8 cellular contexts compared by ENCODE assay signal in the genomic region with DNA sequence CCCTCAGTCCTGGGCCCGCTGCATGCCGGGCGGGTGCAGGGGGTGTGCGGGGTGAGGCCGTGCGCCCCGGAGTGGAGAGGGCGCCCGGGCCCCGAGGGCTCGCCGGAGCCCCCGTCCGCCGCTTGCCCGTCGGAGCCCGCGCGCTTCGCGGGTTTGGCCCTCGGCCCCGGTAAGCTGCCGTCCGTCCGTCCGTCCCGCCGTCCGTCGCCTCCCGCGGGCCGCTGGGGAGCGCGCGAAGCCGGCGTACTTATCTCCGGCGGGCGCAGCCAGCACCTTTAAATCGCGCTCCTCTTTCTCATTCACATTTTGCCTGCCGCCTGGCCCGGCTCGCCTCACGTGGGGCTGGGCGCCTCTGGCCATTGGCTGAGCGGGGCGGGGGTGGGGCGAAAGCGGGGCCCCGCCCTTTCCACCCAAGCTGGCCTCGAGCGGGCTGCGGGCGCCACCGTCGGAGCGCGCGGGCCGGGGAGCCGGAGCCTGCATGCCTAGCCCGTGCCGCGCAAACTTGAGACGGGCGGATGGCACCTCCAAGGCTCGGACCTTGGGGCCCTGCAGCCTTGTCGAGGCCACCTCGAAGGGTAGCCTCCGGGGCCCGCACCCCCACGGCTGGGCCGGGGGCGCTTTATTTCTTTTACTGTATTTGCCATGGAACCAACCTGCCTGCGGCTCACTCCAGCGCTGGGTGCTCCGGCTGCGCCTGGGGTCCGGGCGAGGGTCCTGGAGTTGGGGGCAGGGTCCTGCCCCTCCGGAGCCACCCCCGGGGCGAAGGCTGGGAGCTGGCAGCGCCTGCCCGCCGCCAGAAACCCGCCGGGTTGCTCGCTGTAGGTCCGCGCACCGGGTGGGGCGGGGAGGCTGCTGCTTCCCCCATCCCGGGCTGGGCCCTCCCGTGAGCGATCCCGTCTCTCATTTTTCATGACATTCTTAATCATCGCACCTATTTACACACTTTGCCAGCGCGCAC. TPM values are rescaled to one million over a fixed set of nuclear protein-coding genes. Genes with fewer than 3 reads are reported as not detected.
A peak's percentile ranks its signal among the peaks of the same experiment; 100 is the strongest.
DNase-seq lines count a peak whose midpoint lies in the region; ATAC-seq, FAIRE-seq and TF ChIP-seq lines count a peak whose summit lies in the region.

Gene GBX2 (minus strand): TSS at position 277 of the 958 bp plus-strand sequence. CDS start 415 bp downstream, outside the sequence.

- H3K27ac ChIP-seq in endothelial cell of umbilical vein (ENCODE audit: insufficient read depth, low read depth, low read length) = peak within 1 kb of the TSS; percentile 11

- H3K4me1 Mint-ChIP-seq in nephron progenitor cell = peaks cover 61% of the 10 kb centered on the region

- FAIRE-seq in endothelial cell of umbilical vein (lab: Jason Lieb, UNC) (peak; percentile 76), urothelium cell line (lab: Jason Lieb, UNC) (no peak)

- peak within 1 kb of the TSS; percentile 59 to 73 (median 68) for H3K4me3 ChIP-seq in endothelial cell of umbilical vein (replicated peaks in 1 of 3; ENCODE audit: insufficient read depth in 1 of 3, low read depth in 1 of 3, low read length in 3 of 3)

- no peak for ATAC-seq in GM19397 (IDR thresholded peaks at IDR 0.05; ENCODE audit: unreplicated experiment)

- H3K9me1 ChIP-seq in endothelial cell of umbilical vein (replicated peaks; ENCODE audit: control insufficient read depth, extremely low read depth, insufficient read depth, low read length) = no peaks in the 10 kb centered on the region

- no peaks in the 10 kb centered on the region for H3K36me3 Mint-ChIP-seq in nephron progenitor cell (ENCODE audit: low read depth)

- no peaks in the 10 kb centered on the region for H3K9me3 ChIP-seq in endothelial cell of umbilical vein (replicated peaks; ENCODE audit: control insufficient read depth, insufficient read depth, low read length)

- POLR2A ChIA-PET in endothelial cell of umbilical vein (lab: Charles Lee) = no interaction called here

- TF ChIP-seq CTCF in endothelial cell of umbilical vein (IDR thresholded peaks at IDR 0.05; ENCODE audit: extremely low read depth in 1 of 2, insufficient read depth in 1 of 2, low read depth in 1 of 2, low read length in 2 of 2) = no peak
- TF ChIP-seq CTCF in nephron progenitor cell (IDR thresholded peaks at IDR 0.05) = no peak

- no peaks in the 10 kb centered on the region for H3K9me3 Mint-ChIP-seq in nephron progenitor cell

- peak within 1 kb of the TSS; percentile 42 for H3K4me2 ChIP-seq in endothelial cell of umbilical vein (ENCODE audit: insufficient read depth, low read length)

- intact Hi-C loops in endothelial cell of umbilical vein (cut with micrococcal nuclease) = loop anchor here (2.0 to 5.0 kb wide), 2 partner anchors 308 to 404 kb away; no protein-coding TSS in a partner anchor

- H3K79me2 ChIP-seq in endothelial cell of umbilical vein (ENCODE audit: control insufficient read depth, insufficient read depth, low read length) = no peaks in the 10 kb centered on the region

- H2AFZ ChIP-seq in endothelial cell of umbilical vein (ENCODE audit: low read depth, low read length) = peak within 1 kb of the TSS; percentile 92

- peak; percentile 77 for TF ChIP-seq POLR2A in endothelial cell of umbilical vein (IDR thresholded peaks at IDR 0.05; ENCODE audit: low read depth, low read length)

- no peak within 1 kb of the TSS for H3K27ac Mint-ChIP-seq in nephron progenitor cell

- peak within 1 kb of the TSS; percentile 53 for H3K9ac ChIP-seq in endothelial cell of umbilical vein (replicated peaks; ENCODE audit: extremely low read depth, insufficient read depth, low read length)

- DNase-seq in activated T-cell treated with anti-CD3 and anti-CD28 coated beads, Interleukin-2, amount 50 U/mL, for 48 hours = peak; percentile 45 to 51
- no peak for DNase-seq in activated T-cell treated with anti-CD3 and anti-CD28 coated beads, Interleukin-2, amount 50 U/mL, for 1 hour
- DNase-seq in NCI-H82 treated with DMSO at 0.1 percent for 48 hours (lab: John Stamatoyannopoulos, UW; ENCODE audit: unreplicated experiment) = peak; percentile 52
- DNase-seq in endothelial cell of umbilical vein (ENCODE audit: low read depth, low spot score) = peak; percentile 92
- DNase-seq in nephron progenitor cell = peak; percentile 88
- no peak for DNase-seq in urothelium cell line (ENCODE audit: low spot score)
- DNase-seq in effector CD8-positive, alpha-beta T cell (lab: John Stamatoyannopoulos, UW) = no peak

- BruUV-seq in endothelial cell of umbilical vein (replicated peaks; lab: Mats Ljungman, UMichigan) = no TSS peak

- no peaks in the 10 kb centered on the region for H4K20me1 ChIP-seq in endothelial cell of umbilical vein (replicated peaks; ENCODE audit: control insufficient read depth, extremely low read depth, insufficient read depth, low read length)

- dilution Hi-C loops in endothelial cell of umbilical vein (cut with MboI; ENCODE audit: extremely low pct_ligation_motif_present, low sequenced_read_pairs) = no loop called here

- CTCF ChIA-PET in endothelial cell of umbilical vein (lab: Charles Lee) = interaction anchor here (0.9 to 4.9 kb wide), 4 partner anchors 10 to 402 kb away, joined by 3 to 61 read pairs (median 12); no protein-coding TSS in a partner anchor

- H3K36me3 ChIP-seq in endothelial cell of umbilical vein (ENCODE audit: control insufficient read depth in 2 of 2, extremely low read depth in 1 of 2, insufficient read depth in 2 of 2, low read length in 2 of 2) = no peaks in the 10 kb centered on the region

- peaks cover 25% of the 10 kb centered on the region for H3K4me1 ChIP-seq in endothelial cell of umbilical vein (ENCODE audit: control insufficient read depth, extremely low read depth, insufficient read depth, low read length)

- H3K4me3 Mint-ChIP-seq in nephron progenitor cell = peak within 1 kb of the TSS; percentile 81

- peaks cover 3 to 48% of the 10 kb centered on the region in 2 experiments for H3K27me3 ChIP-seq in endothelial cell of umbilical vein (ENCODE audit: control insufficient read depth in 2 of 2, insufficient read depth in 2 of 2, low read length in 2 of 2)

- peaks cover 63% of the 10 kb centered on the region for H3K27me3 Mint-ChIP-seq in nephron progenitor cell (ENCODE audit: low read depth, poor library complexity)

TF ChIP-seq in endothelial cell of umbilical vein, 7 proteins besides CTCF, POLR2A, EP300 and RAD21:
- peak; percentile 81 for TF ChIP-seq POLR2AphosphoS5 (IDR thresholded peaks at IDR 0.05; ENCODE audit: insufficient read depth, low read depth, low read length)
- no peak for TF ChIP-seq JUN (IDR thresholded peaks at IDR 0.05; ENCODE audit: borderline replicate concordance, insufficient read depth, insufficient read length, low read depth)
- TF ChIP-seq MAX (IDR thresholded peaks at IDR 0.05; ENCODE audit: insufficient read depth, insufficient read length) = peak; percentile 89
TF ChIP-seq in endothelial cell of umbilical vein: peak in this region for 2.

RNA-seq across cellular contexts. Expression of gene GBX2, which starts in this region (rescaled TPM):
- total RNA-seq in endothelial cell of umbilical vein = 3.6 TPM in 2 replicates
- polyA plus RNA-seq in endothelial cell of umbilical vein = 2.4 and 3.0 TPM in 2 replicates
- polyA plus RNA-seq in endothelial cell of umbilical vein (2011; cell fraction: cytosol; rRNA removed) = 3.8 and 4.8 TPM in 2 replicates
- polyA plus RNA-seq in endothelial cell of umbilical vein (2011; cell fraction: nucleus; rRNA removed) = 2.5 and 3.5 TPM in 2 replicates
- polyA plus RNA-seq in endothelial cell of umbilical vein (2012) = 6.0 and 9.7 TPM in 2 replicates
- polyA minus RNA-seq in endothelial cell of umbilical vein = 0.80 and 2.0 TPM in 2 replicates
- 0.82 TPM for polyA minus RNA-seq in endothelial cell of umbilical vein (2011; cell fraction: cytosol; rRNA and poly(A)+ RNA removed)
- 1.6 and 3.2 TPM in 2 replicates for polyA minus RNA-seq in endothelial cell of umbilical vein (2011; cell fraction: nucleus; rRNA and poly(A)+ RNA removed)

Comparison
In these comparisons a context has a peak if more than half of its experiments do, and no peak if none do; other contexts are left out.
1. DNase-seq: peak in activated T-cell treated with anti-CD3 and anti-CD28 coated beads, Interleukin-2, amount 50 U/mL, for 48 hours (2 of 2), NCI-H82 treated with DMSO at 0.1 percent for 48 hours (single experiment), endothelial cell of umbilical vein (single experiment) and nephron progenitor cell (single experiment); none in activated T-cell treated with anti-CD3 and anti-CD28 coated beads, Interleukin-2, amount 50 U/mL, for 1 hour (single experiment), urothelium cell line (single experiment) and effector CD8-positive, alpha-beta T cell (single experiment).